In the genomic region with DNA sequence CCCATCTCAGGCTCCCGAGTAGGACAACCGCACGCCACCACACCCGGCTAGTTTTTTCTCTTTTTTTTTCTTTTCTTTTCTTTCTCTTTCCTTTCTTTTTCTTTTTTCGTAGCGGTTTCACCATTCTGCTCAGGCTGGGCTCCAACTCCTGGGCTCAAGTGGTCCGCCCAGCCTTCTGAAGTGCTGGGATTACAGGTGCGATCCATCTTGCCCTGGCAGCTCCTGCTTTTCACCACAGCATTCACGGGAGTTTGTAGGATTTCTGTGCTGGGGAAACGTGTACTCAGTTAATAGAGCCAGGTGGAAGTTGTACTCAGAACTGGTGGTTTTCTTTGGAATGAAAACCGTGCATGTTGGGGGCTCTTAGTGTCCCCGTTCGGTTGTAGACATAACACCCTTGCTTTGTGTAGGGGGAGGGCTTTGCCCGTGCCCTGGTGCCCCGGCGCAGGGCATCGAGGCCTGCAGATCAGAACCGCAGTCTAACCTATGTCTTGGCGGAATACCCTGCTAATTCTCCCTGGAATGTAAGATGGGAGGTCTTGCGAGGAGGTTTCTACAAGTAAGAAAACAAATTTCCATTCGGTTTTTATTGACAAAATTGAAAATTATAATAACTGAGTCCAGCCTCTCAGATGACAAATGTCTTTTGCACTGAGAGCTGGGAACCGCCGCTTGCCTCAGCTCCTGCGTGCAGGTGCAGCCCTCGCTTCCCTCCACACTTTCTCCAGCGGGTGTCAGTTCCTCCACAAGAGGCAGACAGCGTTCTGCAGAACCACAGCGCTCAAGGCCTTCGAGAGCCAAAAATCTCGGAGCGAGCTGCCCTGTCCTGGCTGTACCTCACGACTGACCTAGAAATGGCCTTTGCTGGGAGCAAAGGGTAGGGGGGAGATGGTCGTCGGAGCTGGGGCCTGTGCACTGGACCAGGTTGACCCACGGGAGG, we compare ENCODE assay signal across 10 cellular contexts. TPM values are rescaled to one million over a fixed set of nuclear protein-coding genes. Genes with fewer than 3 reads are reported as not detected.
DNase-seq lines count a peak whose midpoint lies in the region; ATAC-seq and TF ChIP-seq lines count a peak whose summit lies in the region.
"Not testable (repeated sequence)": the region's sequence is repeated elsewhere in the genome, so short reads cannot be mapped to it uniquely, and the experiment has no call there.
"Had no signal": no experiment of that assay in that cellular context is flagged by ENCODE, and none has a peak within 500 bp of the region (broad histone marks: within the 10 kb centered on the region; RNA-seq: fewer than 3 reads in every experiment).

No MANE protein-coding gene starts in this region.

- not testable (repeated sequence) for H2AK5ac ChIP-seq in H9 (ENCODE audit: insufficient read length, low read length)

- not testable (repeated sequence) for H3K14ac ChIP-seq in H9 (ENCODE audit: insufficient read depth, low read length)

- not testable (repeated sequence) for H3K27me3 ChIP-seq in H9 (ENCODE audit: insufficient read depth, low read length); esophagus muscularis mucosa; naive thymus-derived CD4-positive, alpha-beta T cell (ENCODE audit: control insufficient read depth in 2 of 2, insufficient read depth in 2 of 2, low read length in 2 of 2); stomach

- not testable (repeated sequence) for H3K9ac ChIP-seq in H9 (ENCODE audit: extremely low read depth, insufficient read length, low read length)

- WGBS in H9 (ENCODE audit: extremely low coverage, insufficient read length, low lambda C conversion rate) = no CpG with 5 or more reads among the region's 35 CpGs
- 23% methylated on average over 14 of the region's 35 CpGs for WGBS in esophagus muscularis mucosa
- WGBS in stomach, 5 donors = 17 to 33% (median 25%) methylated on average over 10 to 18 of the region's 35 CpGs

- H2BK120ac ChIP-seq in H9 (ENCODE audit: low read depth, low read length, poor library complexity, severe bottlenecking) = not testable (repeated sequence)

- not testable (repeated sequence) for H2BK15ac ChIP-seq in H9 (ENCODE audit: low read depth, low read length)

- not testable (repeated sequence) for H2AFZ ChIP-seq in H9 (ENCODE audit: low read length)

- H3K23me2 ChIP-seq in H9 (ENCODE audit: insufficient read length, low read depth, low read length, poor library complexity, severe bottlenecking) = not testable (repeated sequence)

- TF ChIP-seq CTCF in H9 (conservative IDR thresholded peaks at IDR 0.05); esophagus muscularis mucosa (IDR thresholded peaks at IDR 0.05); stomach (IDR thresholded peaks at IDR 0.05): not testable (repeated sequence)

- intact Hi-C loops in activated naive CD4-positive, alpha-beta T cell treated with anti-CD3 and anti-CD28 coated beads for 36 hours (cut with micrococcal nuclease); esophagus muscularis mucosa (cut with DNase I); stomach (cut with DNase I; ENCODE audit: low total_unique reads): not testable (repeated sequence)
- intact Hi-C loops in naive thymus-derived CD4-positive, alpha-beta T cell (cut with micrococcal nuclease) = loop anchor here (10.0 kb wide), 1 partner anchor 149 kb away; no protein-coding TSS in a partner anchor

- H3K27ac Mint-ChIP-seq in H9 = peak overlapping the region in 2 of 3 experiments; percentile 99 to 100; a peak in 3 of 7 replicates
- H3K27ac Mint-ChIP-seq in T-helper 1 cell treated with Interleukin-12 subunit alpha and Interleukin-12 subunit beta and Interleukin-4 antibody, amounts not matched to agents 30 μg/mL and 1 μg/mL, for 36 hours = peak overlapping the region; percentile 97
- peak overlapping the region; percentile 98 for H3K27ac Mint-ChIP-seq in activated naive CD4-positive, alpha-beta T cell treated with anti-CD3 and anti-CD28 coated beads for 36 hours
- peak overlapping the region; percentile 93 to 99 (median 99) for H3K27ac Mint-ChIP-seq in naive thymus-derived CD4-positive, alpha-beta T cell

- H4K20me1 ChIP-seq in H9 (ENCODE audit: control insufficient read depth, insufficient read depth, insufficient read length) = not testable (repeated sequence)

- peak overlapping the region; percentile 61 to 82 for H3K4me3 Mint-ChIP-seq in H9
- peak overlapping the region; percentile 77 for H3K4me3 Mint-ChIP-seq in T-helper 1 cell treated with Interleukin-12 subunit alpha and Interleukin-12 subunit beta and Interleukin-4 antibody, amounts not matched to agents 30 μg/mL and 1 μg/mL, for 36 hours
- H3K4me3 Mint-ChIP-seq in activated naive CD4-positive, alpha-beta T cell treated with anti-CD3 and anti-CD28 coated beads for 36 hours = peak overlapping the region; percentile 86
- H3K4me3 Mint-ChIP-seq in naive thymus-derived CD4-positive, alpha-beta T cell = peak overlapping the region; percentile 92 to 100 (median 98)

- H3K4me1 ChIP-seq in H9 (ENCODE audit: insufficient read depth, low read length); esophagus muscularis mucosa; naive thymus-derived CD4-positive, alpha-beta T cell (ENCODE audit: control insufficient read depth in 2 of 2, insufficient read depth in 2 of 2, low read length in 2 of 2); stomach: not testable (repeated sequence)

- H3K36me3 ChIP-seq in esophagus muscularis mucosa; naive thymus-derived CD4-positive, alpha-beta T cell (ENCODE audit: control insufficient read depth in 2 of 3, insufficient read depth in 3 of 3, low read length in 3 of 3); stomach: not testable (repeated sequence)

- not testable (repeated sequence) for H4K8ac ChIP-seq in H9 (replicated peaks; ENCODE audit: insufficient read length, low read depth, low read length)

- H3K4me2 ChIP-seq in H9 (ENCODE audit: insufficient read depth, insufficient read length, low read length) = not testable (repeated sequence)

- CTCF ChIA-PET in activated naive CD4-positive, alpha-beta T cell treated with anti-CD3 and anti-CD28 coated beads for 36 hours (lab: Charles Lee) = interaction anchor here (0.8 kb wide), 1 partner anchor 151 kb away, joined by 3 read pairs; no protein-coding TSS in a partner anchor
- CTCF ChIA-PET in naive thymus-derived CD4-positive, alpha-beta T cell (lab: Charles Lee) = not testable (repeated sequence)

- not testable (repeated sequence) for H3K27me3 Mint-ChIP-seq in H9 (ENCODE audit: low read depth); T-helper 1 cell treated with Interleukin-12 subunit alpha and Interleukin-12 subunit beta and Interleukin-4 antibody, amounts not matched to agents 30 μg/mL and 1 μg/mL, for 36 hours (ENCODE audit: low read depth); activated naive CD4-positive, alpha-beta T cell treated with anti-CD3 and anti-CD28 coated beads for 36 hours (ENCODE audit: low read depth); naive thymus-derived CD4-positive, alpha-beta T cell

- peak; percentile 2 for ATAC-seq in GM18499 (IDR thresholded peaks at IDR 0.05; ENCODE audit: insufficient read depth, unreplicated experiment)
- ATAC-seq in HG03520 (IDR thresholded peaks at IDR 0.05; ENCODE audit: unreplicated experiment) = peak; percentile 19
- ATAC-seq in naive thymus-derived CD4-positive, alpha-beta T cell = peak; percentile 30

- H3K79me2 ChIP-seq in H9 (ENCODE audit: insufficient read depth, low read length) = not testable (repeated sequence)

- not testable (repeated sequence) for H3K27ac ChIP-seq in H9 (ENCODE audit: insufficient read length, low read depth, low read length)
- H3K27ac ChIP-seq in esophagus muscularis mucosa (replicated peaks in 1 of 4) (peak overlapping the region; percentile 76 to 82 (median 78)), stomach (peak overlapping the region in 4 of 5 donors; percentile 72 to 84 (median 80))
- peak overlapping the region; percentile 79 for H3K27ac ChIP-seq in naive thymus-derived CD4-positive, alpha-beta T cell (ENCODE audit: low read depth, low read length)

- H2BK12ac ChIP-seq in H9 (ENCODE audit: insufficient read length, low read depth, low read length) = not testable (repeated sequence)

- not testable (repeated sequence) for H3K9me3 ChIP-seq in H9 (ENCODE audit: control insufficient read depth, low read depth, low read length); esophagus muscularis mucosa; naive thymus-derived CD4-positive, alpha-beta T cell (ENCODE audit: control insufficient read depth in 2 of 3, low read length in 3 of 3); stomach

- DNase-seq in H9; activated naive CD4-positive, alpha-beta T cell treated with anti-CD3 and anti-CD28 coated beads for 36 hours; esophagus muscularis mucosa (ENCODE audit: extremely low spot score); stomach: not testable (repeated sequence)
- DNase-seq in naive thymus-derived CD4-positive, alpha-beta T cell = peak in 4 of 9 donors; percentile 12 to 45 (median 38)

- not testable (repeated sequence) for H3K23ac ChIP-seq in H9 (ENCODE audit: insufficient read length, low read depth, low read length)

- not testable (repeated sequence) for H3T11ph ChIP-seq in H9 (ENCODE audit: low read length)

- not testable (repeated sequence) for TF ChIP-seq EP300 in esophagus muscularis mucosa (IDR thresholded peaks at IDR 0.05); stomach (IDR thresholded peaks at IDR 0.05)

- not testable (repeated sequence) for H3K79me1 ChIP-seq in H9 (ENCODE audit: insufficient read depth, low read depth, low read length, poor library complexity, severe bottlenecking)

- not testable (repeated sequence) for H3K18ac ChIP-seq in H9 (ENCODE audit: insufficient read length, low read depth, low read length)

- H3K4me1 Mint-ChIP-seq in H9; T-helper 1 cell treated with Interleukin-12 subunit alpha and Interleukin-12 subunit beta and Interleukin-4 antibody, amounts not matched to agents 30 μg/mL and 1 μg/mL, for 36 hours (ENCODE audit: low read depth); activated naive CD4-positive, alpha-beta T cell treated with anti-CD3 and anti-CD28 coated beads for 36 hours (ENCODE audit: low read depth): not testable (repeated sequence)
- H3K4me1 Mint-ChIP-seq in naive thymus-derived CD4-positive, alpha-beta T cell = peaks cover 0 to 11% (median 0%) of the 10 kb centered on the region in 7 donors

- POLR2A ChIA-PET in naive thymus-derived CD4-positive, alpha-beta T cell (lab: Charles Lee) = interaction anchor here (0.6 to 0.9 kb wide), 7 partner anchors 100 to 151 kb away, joined by 3 to 6 read pairs (median 3); no protein-coding TSS in a partner anchor

- H4K5ac ChIP-seq in H9 (ENCODE audit: insufficient read length, low read depth, low read length) = not testable (repeated sequence)

- H3K36me3 Mint-ChIP-seq in H9 (ENCODE audit: insufficient read depth in 1 of 3, low read depth in 3 of 3); T-helper 1 cell treated with Interleukin-12 subunit alpha and Interleukin-12 subunit beta and Interleukin-4 antibody, amounts not matched to agents 30 μg/mL and 1 μg/mL, for 36 hours (ENCODE audit: low read depth); activated naive CD4-positive, alpha-beta T cell treated with anti-CD3 and anti-CD28 coated beads for 36 hours (ENCODE audit: low read depth); naive thymus-derived CD4-positive, alpha-beta T cell: not testable (repeated sequence)

- TF ChIP-seq POLR2A in esophagus muscularis mucosa (IDR thresholded peaks at IDR 0.05; ENCODE audit: low read depth); stomach (IDR thresholded peaks at IDR 0.05): not testable (repeated sequence)

- not testable (repeated sequence) for H4K91ac ChIP-seq in H9 (ENCODE audit: insufficient read length, low read depth, low read length)

- H3K4ac ChIP-seq in H9 (ENCODE audit: low read depth, low read length) = not testable (repeated sequence)

- H3K56ac ChIP-seq in H9 (ENCODE audit: insufficient read length, low read depth, low read length) = not testable (repeated sequence)

- H3K4me3 ChIP-seq in esophagus muscularis mucosa (peak overlapping the region; percentile 48 to 61 (median 54)), stomach (peak overlapping the region in 3 of 4 donors; percentile 35 to 47 (median 37))
- H3K4me3 ChIP-seq in naive thymus-derived CD4-positive, alpha-beta T cell (ENCODE audit: low read length) = not testable (repeated sequence)

- not testable (repeated sequence) for H2BK20ac ChIP-seq in H9 (ENCODE audit: low read depth, low read length, poor library complexity, severe bottlenecking)

- H3K9me3 Mint-ChIP-seq in H9; T-helper 1 cell treated with Interleukin-12 subunit alpha and Interleukin-12 subunit beta and Interleukin-4 antibody, amounts not matched to agents 30 μg/mL and 1 μg/mL, for 36 hours; activated naive CD4-positive, alpha-beta T cell treated with anti-CD3 and anti-CD28 coated beads for 36 hours; naive thymus-derived CD4-positive, alpha-beta T cell: not testable (repeated sequence)

- not testable (repeated sequence) for H2BK5ac ChIP-seq in H9 (ENCODE audit: insufficient read length, low read length)

RNA-seq across cellular contexts. Expression of gene PPIAL4G, which starts 40.4 kb away (rescaled TPM):
- total RNA-seq in H9 (2021) (not detected in 2 replicates), esophagus muscularis mucosa (not detected), stomach (under 1 TPM in 1 of 5 donors, not detected in 4; 0.18 TPM)
- under 1 TPM; 0.10 to 0.12 TPM for total RNA-seq in activated naive CD4-positive, alpha-beta T cell treated with anti-CD3 and anti-CD28 coated beads for 36 hours
- 1 to 10 TPM in 2 of 5 experiments, under 1 TPM in 3; 0.27 to 5.8 (median 0.94) TPM for total RNA-seq in naive thymus-derived CD4-positive, alpha-beta T cell
- polyA plus RNA-seq in naive thymus-derived CD4-positive, alpha-beta T cell = under 1 TPM; 0.05 to 0.09 TPM
- under 1 TPM in 1 of 3 donors, not detected in 2; 0.03 TPM for polyA plus RNA-seq in stomach
- total RNA-seq: LHCN-M2, SK-MEL-5 had no signal
